2 cellular contexts compared by ENCODE assay signal in genomic region chr6:46438245-46438644, GRCh38.
TF ChIP-seq lines count a peak whose summit lies in the region.

No MANE protein-coding gene starts in this region.

TF ChIP-seq in K562, 482 proteins besides CTCF, POLR2A, EP300 and RAD21:
- TF ChIP-seq DLX4 (CRISPR knock-in tag; IDR thresholded peaks at IDR 0.05) (no peak), SETDB1 (IDR thresholded peaks at IDR 0.05; ENCODE audit: low read length) (no peak), HBP1 (CRISPR knock-in tag; IDR thresholded peaks at IDR 0.05) (0 out of 2 replicates have a peak, but pooled peaks have one; percentile 5), ZNF584 (CRISPR knock-in tag; IDR thresholded peaks at IDR 0.05; ENCODE audit: low read depth) (peak; percentile 48), ZNF766 (CRISPR knock-in tag; conservative IDR thresholded peaks at IDR 0.05) (no peak; the same call in 1 of the 2 replicates), SIN3B (IDR thresholded peaks at IDR 0.05; ENCODE audit: low read depth) (no peak), BCL6 (CRISPR knock-in tag; IDR thresholded peaks at IDR 0.05) (0 out of 2 replicates have a peak, but pooled peaks have one; percentile 9), MYC (IDR thresholded peaks at IDR 0.05; ENCODE audit: low read depth, low read length) (no peak), MYC (CRISPR knock-in tag; IDR thresholded peaks at IDR 0.05; ENCODE audit: borderline replicate concordance, low read depth) (peak; percentile 47; the same call in 1 of the 2 replicates), GTF2A2 (tag; IDR thresholded peaks at IDR 0.05) (peak; percentile 60; the same call in 1 of the 2 replicates), ZNF140 (CRISPR knock-in tag; IDR thresholded peaks at IDR 0.05) (no peak), NR2C2 (CRISPR knock-in tag; IDR thresholded peaks at IDR 0.05) (no peak), NR2C2 (tag; IDR thresholded peaks at IDR 0.05) (peak; percentile 58; the same call in 1 of the 2 replicates), THAP12 (CRISPR knock-in tag; IDR thresholded peaks at IDR 0.05) (no peak), RBM14 (IDR thresholded peaks at IDR 0.05; ENCODE audit: borderline replicate concordance, insufficient read depth, low read depth, low read length) (no peak), CHD4 (IDR thresholded peaks at IDR 0.05; ENCODE audit: insufficient read depth, insufficient replicate concordance, low read depth, low read length, poor library complexity, severe bottlenecking) (no peak), GTF2B (IDR thresholded peaks at IDR 0.05; ENCODE audit: extremely low read depth, insufficient read length) (no peak), CEBPG (CRISPR knock-in tag; IDR thresholded peaks at IDR 0.05) (no peak), CEBPG (tag; conservative IDR thresholded peaks at IDR 0.05 in 1 of 2, IDR thresholded peaks at IDR 0.05 in 1 of 2) (no peak), MCM2 (IDR thresholded peaks at IDR 0.05; ENCODE audit: low read depth) (no peak), NFATC3 (IDR thresholded peaks at IDR 0.05) (no peak)
TF ChIP-seq in K562: peak in this region for 6.

TF ChIP-seq in HepG2, 621 proteins besides CTCF, POLR2A, EP300 and RAD21:
- no peak for TF ChIP-seq NFYC (CRISPR knock-in tag; IDR thresholded peaks at IDR 0.05)
- TF ChIP-seq KDM4B (CRISPR knock-in tag; IDR thresholded peaks at IDR 0.05), result no peak
- no peak for TF ChIP-seq ZMAT5 (CRISPR knock-in tag; IDR thresholded peaks at IDR 0.05; ENCODE audit: borderline replicate concordance, low read depth)
- TF ChIP-seq PCBP2 (optimal IDR thresholded peaks at IDR 0.05; ENCODE audit: low read depth, low read length, poor library complexity, severe bottlenecking), result no peak
- no peak for TF ChIP-seq ZBTB1 (CRISPR knock-in tag; IDR thresholded peaks at IDR 0.05; ENCODE audit: borderline replicate concordance)
- TF ChIP-seq ZNF414 (CRISPR knock-in tag; IDR thresholded peaks at IDR 0.05), result no peak
- TF ChIP-seq AKAP8 (CRISPR knock-in tag; IDR thresholded peaks at IDR 0.05), result no peak
- no peak for TF ChIP-seq ZBTB46 (CRISPR knock-in tag; IDR thresholded peaks at IDR 0.05; ENCODE audit: borderline replicate concordance)
- no peak for TF ChIP-seq SUZ12 (IDR thresholded peaks at IDR 0.05; ENCODE audit: low read depth, low read length)
- TF ChIP-seq JUNB (CRISPR knock-in tag; IDR thresholded peaks at IDR 0.05; ENCODE audit: borderline replicate concordance), result no peak
- no peak for TF ChIP-seq ZNF570 (CRISPR knock-in tag; IDR thresholded peaks at IDR 0.05; ENCODE audit: borderline replicate concordance)
- TF ChIP-seq ISX (CRISPR knock-in tag; conservative IDR thresholded peaks at IDR 0.05), result no peak
- no peak for TF ChIP-seq ZFP41 (CRISPR knock-in tag; IDR thresholded peaks at IDR 0.05; ENCODE audit: borderline replicate concordance)
- TF ChIP-seq ZSCAN20 (CRISPR knock-in tag; IDR thresholded peaks at IDR 0.05; ENCODE audit: borderline replicate concordance), result no peak
- no peak for TF ChIP-seq SKIL (CRISPR knock-in tag; IDR thresholded peaks at IDR 0.05; ENCODE audit: borderline replicate concordance)
- no peak for TF ChIP-seq FIP1L1 (IDR thresholded peaks at IDR 0.05; ENCODE audit: borderline replicate concordance, insufficient read depth, low read depth, low read length)
TF ChIP-seq in HepG2: peak in this region for 0.
